Comparison of ENCODE assay signal across 1 cellular context in the genomic region with DNA sequence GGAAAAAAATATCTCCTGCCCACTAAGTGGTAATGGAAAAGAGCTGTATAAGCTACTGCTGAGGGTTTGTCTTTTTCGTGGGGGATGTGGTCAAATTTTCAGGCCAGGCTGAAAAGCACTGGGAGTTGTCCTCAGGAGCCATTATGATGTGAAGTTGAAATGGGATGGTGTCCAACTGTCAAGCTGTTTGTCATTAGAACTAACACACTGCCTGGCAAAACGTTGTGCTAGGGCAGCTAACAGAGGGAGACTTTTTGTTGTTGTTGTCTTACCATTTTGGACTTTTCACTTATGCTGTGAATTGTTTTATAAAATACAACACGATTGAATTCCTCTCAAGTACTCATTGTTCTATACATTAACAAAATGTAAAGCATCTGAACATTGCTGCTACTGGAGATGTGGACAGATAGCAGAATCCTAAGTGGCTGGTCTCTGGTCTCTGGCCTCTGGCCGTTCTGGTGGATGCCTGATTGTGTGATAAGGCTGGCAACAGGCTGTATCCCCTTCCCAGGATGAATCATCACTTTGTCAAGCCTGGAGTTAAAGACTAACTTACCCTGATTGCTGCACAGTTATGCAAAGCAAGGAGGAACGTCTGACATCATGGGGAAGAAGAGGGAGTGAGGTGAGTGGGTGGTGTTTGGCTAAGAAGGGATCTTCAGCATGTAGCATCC.
TF ChIP-seq lines count a peak whose summit lies in the region.

No MANE protein-coding gene starts in this region.

TF ChIP-seq in HepG2, 621 proteins besides CTCF, POLR2A, EP300 and RAD21 (continued from another document and continues in another):
- TF ChIP-seq, protein P1, sequence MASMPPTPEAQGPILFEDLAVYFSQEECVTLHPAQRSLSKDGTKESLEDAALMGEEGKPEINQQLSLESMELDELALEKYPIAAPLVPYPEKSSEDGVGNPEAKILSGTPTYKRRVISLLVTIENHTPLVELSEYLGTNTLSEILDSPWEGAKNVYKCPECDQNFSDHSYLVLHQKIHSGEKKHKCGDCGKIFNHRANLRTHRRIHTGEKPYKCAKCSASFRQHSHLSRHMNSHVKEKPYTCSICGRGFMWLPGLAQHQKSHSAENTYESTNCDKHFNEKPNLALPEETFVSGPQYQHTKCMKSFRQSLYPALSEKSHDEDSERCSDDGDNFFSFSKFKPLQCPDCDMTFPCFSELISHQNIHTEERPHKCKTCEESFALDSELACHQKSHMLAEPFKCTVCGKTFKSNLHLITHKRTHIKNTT (CRISPR knock-in tag; IDR thresholded peaks at IDR 0.05), result no peak
- TF ChIP-seq, protein P2, sequence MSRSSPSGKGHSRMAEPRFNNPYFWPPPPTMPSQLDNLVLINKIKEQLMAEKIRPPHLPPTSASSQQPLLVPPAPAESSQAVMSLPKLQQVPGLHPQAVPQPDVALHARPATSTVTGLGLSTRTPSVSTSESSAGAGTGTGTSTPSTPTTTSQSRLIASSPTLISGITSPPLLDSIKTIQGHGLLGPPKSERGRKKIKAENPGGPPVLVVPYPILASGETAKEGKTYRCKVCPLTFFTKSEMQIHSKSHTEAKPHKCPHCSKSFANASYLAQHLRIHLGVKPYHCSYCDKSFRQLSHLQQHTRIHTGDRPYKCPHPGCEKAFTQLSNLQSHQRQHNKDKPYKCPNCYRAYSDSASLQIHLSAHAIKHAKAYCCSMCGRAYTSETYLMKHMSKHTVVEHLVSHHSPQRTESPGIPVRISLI (CRISPR knock-in tag; IDR thresholded peaks at IDR 0.05; ENCODE audit: borderline replicate concordance), result no peak
- no peak for TF ChIP-seq ZNF276 (CRISPR knock-in tag; IDR thresholded peaks at IDR 0.05; ENCODE audit: low read depth)
- TF ChIP-seq NFKB2 (CRISPR knock-in tag; IDR thresholded peaks at IDR 0.05; ENCODE audit: borderline replicate concordance), result no peak
- 0 out of 2 replicates have a peak, but pooled peaks have one; percentile 4 for TF ChIP-seq AKAP8 (CRISPR knock-in tag; IDR thresholded peaks at IDR 0.05)
- TF ChIP-seq, protein P3, sequence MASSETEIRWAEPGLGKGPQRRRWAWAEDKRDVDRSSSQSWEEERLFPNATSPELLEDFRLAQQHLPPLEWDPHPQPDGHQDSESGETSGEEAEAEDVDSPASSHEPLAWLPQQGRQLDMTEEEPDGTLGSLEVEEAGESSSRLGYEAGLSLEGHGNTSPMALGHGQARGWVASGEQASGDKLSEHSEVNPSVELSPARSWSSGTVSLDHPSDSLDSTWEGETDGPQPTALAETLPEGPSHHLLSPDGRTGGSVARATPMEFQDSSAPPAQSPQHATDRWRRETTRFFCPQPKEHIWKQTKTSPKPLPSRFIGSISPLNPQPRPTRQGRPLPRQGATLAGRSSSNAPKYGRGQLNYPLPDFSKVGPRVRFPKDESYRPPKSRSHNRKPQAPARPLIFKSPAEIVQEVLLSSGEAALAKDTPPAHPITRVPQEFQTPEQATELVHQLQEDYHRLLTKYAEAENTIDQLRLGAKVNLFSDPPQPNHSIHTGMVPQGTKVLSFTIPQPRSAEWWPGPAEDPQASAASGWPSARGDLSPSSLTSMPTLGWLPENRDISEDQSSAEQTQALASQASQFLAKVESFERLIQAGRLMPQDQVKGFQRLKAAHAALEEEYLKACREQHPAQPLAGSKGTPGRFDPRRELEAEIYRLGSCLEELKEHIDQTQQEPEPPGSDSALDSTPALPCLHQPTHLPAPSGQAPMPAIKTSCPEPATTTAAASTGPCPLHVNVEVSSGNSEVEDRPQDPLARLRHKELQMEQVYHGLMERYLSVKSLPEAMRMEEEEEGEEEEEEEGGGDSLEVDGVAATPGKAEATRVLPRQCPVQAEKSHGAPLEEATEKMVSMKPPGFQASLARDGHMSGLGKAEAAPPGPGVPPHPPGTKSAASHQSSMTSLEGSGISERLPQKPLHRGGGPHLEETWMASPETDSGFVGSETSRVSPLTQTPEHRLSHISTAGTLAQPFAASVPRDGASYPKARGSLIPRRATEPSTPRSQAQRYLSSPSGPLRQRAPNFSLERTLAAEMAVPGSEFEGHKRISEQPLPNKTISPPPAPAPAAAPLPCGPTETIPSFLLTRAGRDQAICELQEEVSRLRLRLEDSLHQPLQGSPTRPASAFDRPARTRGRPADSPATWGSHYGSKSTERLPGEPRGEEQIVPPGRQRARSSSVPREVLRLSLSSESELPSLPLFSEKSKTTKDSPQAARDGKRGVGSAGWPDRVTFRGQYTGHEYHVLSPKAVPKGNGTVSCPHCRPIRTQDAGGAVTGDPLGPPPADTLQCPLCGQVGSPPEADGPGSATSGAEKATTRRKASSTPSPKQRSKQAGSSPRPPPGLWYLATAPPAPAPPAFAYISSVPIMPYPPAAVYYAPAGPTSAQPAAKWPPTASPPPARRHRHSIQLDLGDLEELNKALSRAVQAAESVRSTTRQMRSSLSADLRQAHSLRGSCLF (CRISPR knock-in tag; IDR thresholded peaks at IDR 0.05; ENCODE audit: borderline replicate concordance), result no peak
- no peak for TF ChIP-seq HOXA9 (CRISPR knock-in tag; IDR thresholded peaks at IDR 0.05; ENCODE audit: borderline replicate concordance)
- peak; percentile 93 for TF ChIP-seq ZSCAN31 (CRISPR knock-in tag; IDR thresholded peaks at IDR 0.05; ENCODE audit: low read depth)
- TF ChIP-seq, protein P4, sequence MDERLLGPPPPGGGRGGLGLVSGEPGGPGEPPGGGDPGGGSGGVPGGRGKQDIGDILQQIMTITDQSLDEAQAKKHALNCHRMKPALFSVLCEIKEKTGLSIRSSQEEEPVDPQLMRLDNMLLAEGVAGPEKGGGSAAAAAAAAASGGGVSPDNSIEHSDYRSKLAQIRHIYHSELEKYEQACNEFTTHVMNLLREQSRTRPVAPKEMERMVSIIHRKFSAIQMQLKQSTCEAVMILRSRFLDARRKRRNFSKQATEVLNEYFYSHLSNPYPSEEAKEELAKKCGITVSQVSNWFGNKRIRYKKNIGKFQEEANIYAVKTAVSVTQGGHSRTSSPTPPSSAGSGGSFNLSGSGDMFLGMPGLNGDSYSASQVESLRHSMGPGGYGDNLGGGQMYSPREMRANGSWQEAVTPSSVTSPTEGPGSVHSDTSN (CRISPR knock-in tag; IDR thresholded peaks at IDR 0.05), result no peak
- TF ChIP-seq SMARCE1 (IDR thresholded peaks at IDR 0.05; ENCODE audit: borderline replicate concordance), result no peak
- TF ChIP-seq SRSF9 (IDR thresholded peaks at IDR 0.05; ENCODE audit: borderline replicate concordance, insufficient read depth, low read depth, low read length, poor library complexity, severe bottlenecking), result no peak
- no peak for TF ChIP-seq HBP1 (CRISPR knock-in tag; IDR thresholded peaks at IDR 0.05; ENCODE audit: low read depth)
- TF ChIP-seq ZNF766 (CRISPR knock-in tag; IDR thresholded peaks at IDR 0.05; ENCODE audit: borderline replicate concordance), result no peak
- TF ChIP-seq FOXK1 (CRISPR knock-in tag; IDR thresholded peaks at IDR 0.05; ENCODE audit: borderline replicate concordance, low read depth), result peak; percentile 53; the same call in 1 of the 2 replicates
- TF ChIP-seq ZNF329 (CRISPR knock-in tag; IDR thresholded peaks at IDR 0.05; ENCODE audit: low read depth), result peak; percentile 62; the same call in 1 of the 2 replicates
- peak; percentile 95 for TF ChIP-seq HDAC2 (CRISPR knock-in tag; IDR thresholded peaks at IDR 0.05)
- no peak for TF ChIP-seq STAT5B (CRISPR knock-in tag; IDR thresholded peaks at IDR 0.05)
- TF ChIP-seq ESRRA (CRISPR knock-in tag; IDR thresholded peaks at IDR 0.05; ENCODE audit: low read depth), result no peak
- TF ChIP-seq, protein P5, sequence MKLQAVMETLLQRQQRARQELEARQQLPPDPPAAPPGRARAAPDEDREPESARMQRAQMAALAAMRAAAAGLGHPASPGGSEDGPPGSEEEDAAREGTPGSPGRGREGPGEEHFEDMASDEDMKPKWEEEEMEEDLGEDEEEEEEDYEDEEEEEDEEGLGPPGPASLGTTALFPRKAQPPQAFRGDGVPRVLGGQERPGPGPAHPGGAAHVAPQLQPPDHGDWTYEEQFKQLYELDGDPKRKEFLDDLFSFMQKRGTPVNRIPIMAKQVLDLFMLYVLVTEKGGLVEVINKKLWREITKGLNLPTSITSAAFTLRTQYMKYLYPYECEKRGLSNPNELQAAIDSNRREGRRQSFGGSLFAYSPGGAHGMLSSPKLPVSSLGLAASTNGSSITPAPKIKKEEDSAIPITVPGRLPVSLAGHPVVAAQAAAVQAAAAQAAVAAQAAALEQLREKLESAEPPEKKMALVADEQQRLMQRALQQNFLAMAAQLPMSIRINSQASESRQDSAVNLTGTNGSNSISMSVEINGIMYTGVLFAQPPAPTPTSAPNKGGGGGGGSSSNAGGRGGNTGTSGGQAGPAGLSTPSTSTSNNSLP (IDR thresholded peaks at IDR 0.05; ENCODE audit: low read depth, low read length), result peak; percentile 94
- no peak for TF ChIP-seq NR2F6 (IDR thresholded peaks at IDR 0.05)
- peak; percentile 70 for TF ChIP-seq NR2F6 (CRISPR knock-in tag; IDR thresholded peaks at IDR 0.05)
- no peak for TF ChIP-seq DDIT3 (CRISPR knock-in tag; IDR thresholded peaks at IDR 0.05)
- TF ChIP-seq ONECUT2 (CRISPR knock-in tag; IDR thresholded peaks at IDR 0.05), result no peak
- no peak for TF ChIP-seq JARID2 (CRISPR knock-in tag; IDR thresholded peaks at IDR 0.05; ENCODE audit: insufficient replicate concordance)
- TF ChIP-seq PLRG1 (conservative IDR thresholded peaks at IDR 0.05), result no peak
- TF ChIP-seq, protein P6, sequence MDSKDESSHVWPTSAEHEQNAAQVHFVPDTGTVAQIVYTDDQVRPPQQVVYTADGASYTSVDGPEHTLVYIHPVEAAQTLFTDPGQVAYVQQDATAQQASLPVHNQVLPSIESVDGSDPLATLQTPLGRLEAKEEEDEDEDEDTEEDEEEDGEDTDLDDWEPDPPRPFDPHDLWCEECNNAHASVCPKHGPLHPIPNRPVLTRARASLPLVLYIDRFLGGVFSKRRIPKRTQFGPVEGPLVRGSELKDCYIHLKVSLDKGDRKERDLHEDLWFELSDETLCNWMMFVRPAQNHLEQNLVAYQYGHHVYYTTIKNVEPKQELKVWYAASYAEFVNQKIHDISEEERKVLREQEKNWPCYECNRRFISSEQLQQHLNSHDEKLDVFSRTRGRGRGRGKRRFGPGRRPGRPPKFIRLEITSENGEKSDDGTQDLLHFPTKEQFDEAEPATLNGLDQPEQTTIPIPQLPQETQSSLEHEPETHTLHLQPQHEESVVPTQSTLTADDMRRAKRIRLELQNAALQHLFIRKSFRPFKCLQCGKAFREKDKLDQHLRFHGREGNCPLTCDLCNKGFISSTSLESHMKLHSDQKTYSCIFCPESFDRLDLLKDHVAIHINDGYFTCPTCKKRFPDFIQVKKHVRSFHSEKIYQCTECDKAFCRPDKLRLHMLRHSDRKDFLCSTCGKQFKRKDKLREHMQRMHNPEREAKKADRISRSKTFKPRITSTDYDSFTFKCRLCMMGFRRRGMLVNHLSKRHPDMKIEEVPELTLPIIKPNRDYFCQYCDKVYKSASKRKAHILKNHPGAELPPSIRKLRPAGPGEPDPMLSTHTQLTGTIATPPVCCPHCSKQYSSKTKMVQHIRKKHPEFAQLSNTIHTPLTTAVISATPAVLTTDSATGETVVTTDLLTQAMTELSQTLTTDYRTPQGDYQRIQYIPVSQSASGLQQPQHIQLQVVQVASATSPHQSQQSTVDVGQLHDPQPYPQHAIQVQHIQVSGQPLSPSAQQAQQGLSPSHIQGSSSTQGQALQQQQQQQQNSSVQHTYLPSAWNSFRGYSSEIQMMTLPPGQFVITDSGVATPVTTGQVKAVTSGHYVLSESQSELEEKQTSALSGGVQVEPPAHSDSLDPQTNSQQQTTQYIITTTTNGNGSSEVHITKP (CRISPR knock-in tag; IDR thresholded peaks at IDR 0.05; ENCODE audit: low read depth), result peak; percentile 76; the same call in 1 of the 2 replicates
- no peak for TF ChIP-seq GTF3A (CRISPR knock-in tag; conservative IDR thresholded peaks at IDR 0.05)
- no peak for TF ChIP-seq DR1 (CRISPR knock-in tag; IDR thresholded peaks at IDR 0.05)
- peak; percentile 87 for TF ChIP-seq NFE2L2 (IDR thresholded peaks at IDR 0.05; ENCODE audit: low read length)
- TF ChIP-seq ZNF20 (CRISPR knock-in tag; IDR thresholded peaks at IDR 0.05), result no peak
- TF ChIP-seq ZNF44 (CRISPR knock-in tag; IDR thresholded peaks at IDR 0.05), result no peak
- TF ChIP-seq SOX13 (IDR thresholded peaks at IDR 0.05), result peak; percentile 56; the same call in 1 of the 2 replicates
- TF ChIP-seq SOX13 (CRISPR knock-in tag; conservative IDR thresholded peaks at IDR 0.05 in 1 of 2, IDR thresholded peaks at IDR 0.05 in 1 of 2), result peak in 1 of 2 experiments; percentile 79; a peak in 1 of 4 replicates
- TF ChIP-seq MYC (CRISPR knock-in tag; IDR thresholded peaks at IDR 0.05; ENCODE audit: borderline replicate concordance), result no peak
- no peak for TF ChIP-seq BRCA1 (CRISPR knock-in tag; IDR thresholded peaks at IDR 0.05)
- TF ChIP-seq ZNF225 (CRISPR knock-in tag; IDR thresholded peaks at IDR 0.05), result no peak
- TF ChIP-seq, protein P7, sequence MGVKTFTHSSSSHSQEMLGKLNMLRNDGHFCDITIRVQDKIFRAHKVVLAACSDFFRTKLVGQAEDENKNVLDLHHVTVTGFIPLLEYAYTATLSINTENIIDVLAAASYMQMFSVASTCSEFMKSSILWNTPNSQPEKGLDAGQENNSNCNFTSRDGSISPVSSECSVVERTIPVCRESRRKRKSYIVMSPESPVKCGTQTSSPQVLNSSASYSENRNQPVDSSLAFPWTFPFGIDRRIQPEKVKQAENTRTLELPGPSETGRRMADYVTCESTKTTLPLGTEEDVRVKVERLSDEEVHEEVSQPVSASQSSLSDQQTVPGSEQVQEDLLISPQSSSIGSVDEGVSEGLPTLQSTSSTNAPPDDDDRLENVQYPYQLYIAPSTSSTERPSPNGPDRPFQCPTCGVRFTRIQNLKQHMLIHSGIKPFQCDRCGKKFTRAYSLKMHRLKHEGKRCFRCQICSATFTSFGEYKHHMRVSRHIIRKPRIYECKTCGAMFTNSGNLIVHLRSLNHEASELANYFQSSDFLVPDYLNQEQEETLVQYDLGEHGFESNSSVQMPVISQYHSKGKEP (CRISPR knock-in tag; IDR thresholded peaks at IDR 0.05), result no peak
- TF ChIP-seq SMAD9 (CRISPR knock-in tag; IDR thresholded peaks at IDR 0.05), result no peak
- TF ChIP-seq TSC22D2 (CRISPR knock-in tag; IDR thresholded peaks at IDR 0.05; ENCODE audit: borderline replicate concordance), result no peak
